In genomic region chr6:116483616-116484015, GRCh38 we compare ENCODE assay signal across 22 cellular contexts. TPM values are rescaled to one million over a fixed set of nuclear protein-coding genes. Genes with fewer than 3 reads are reported as not detected.
"Had no signal": no experiment of that assay in that cellular context is flagged by ENCODE, and none has a peak within 500 bp of the region (broad histone marks: within the 10 kb centered on the region; RNA-seq: fewer than 3 reads in every experiment).

No MANE protein-coding gene starts in this region.

- H3K27ac ChIP-seq: foreskin keratinocyte, hepatocyte, right atrium auricular region, sigmoid colon, skin epidermis, stomach, upper lobe of left lung, uterus had no signal

- DNase-seq: dermis blood vessel endothelial cell; erythroblast; foreskin keratinocyte; kidney; left cardiac atrium; left ventricle myocardium superior; mesenchymal stem cell; midbrain; naive B cell; occipital lobe; sigmoid colon; stimulated activated CD4-positive, alpha-beta T cell treated with anti-CD3 and anti-CD28 coated beads, Interleukin-12 subunit alpha, Interleukin-12 subunit beta, amount 100 ng/mL, for 4 hours; stimulated activated naive CD4-positive, alpha-beta T cell; stomach; upper lobe of left lung; uterus had no signal

- H3K36me3 ChIP-seq: right atrium auricular region, sigmoid colon, stomach, upper lobe of left lung, uterus had no signal

- H3K4me3 ChIP-seq: hepatocyte, lung, right atrium auricular region, sigmoid colon, skin epidermis, stomach, upper lobe of left lung, uterus had no signal

- ATAC-seq: foreskin keratinocyte, left cardiac atrium, left ventricle myocardium superior had no signal

- H3K27me3 ChIP-seq: hepatocyte, right atrium auricular region, sigmoid colon, stomach, upper lobe of left lung, uterus had no signal

- FAIRE-seq: colon, endothelial cell of umbilical vein, kidney had no signal

- H3K9me3 ChIP-seq: right atrium auricular region, sigmoid colon, stomach, upper lobe of left lung, uterus had no signal

- H3K4me1 ChIP-seq: foreskin keratinocyte, right atrium auricular region, sigmoid colon, upper lobe of left lung, uterus had no signal

RNA-seq across cellular contexts. Expression of gene CALHM6, which starts 22.4 kb away (rescaled TPM):
- total RNA-seq: endothelial cell of umbilical vein had no signal
